Comparison of ENCODE assay signal across 8 cellular contexts in the genomic region with DNA sequence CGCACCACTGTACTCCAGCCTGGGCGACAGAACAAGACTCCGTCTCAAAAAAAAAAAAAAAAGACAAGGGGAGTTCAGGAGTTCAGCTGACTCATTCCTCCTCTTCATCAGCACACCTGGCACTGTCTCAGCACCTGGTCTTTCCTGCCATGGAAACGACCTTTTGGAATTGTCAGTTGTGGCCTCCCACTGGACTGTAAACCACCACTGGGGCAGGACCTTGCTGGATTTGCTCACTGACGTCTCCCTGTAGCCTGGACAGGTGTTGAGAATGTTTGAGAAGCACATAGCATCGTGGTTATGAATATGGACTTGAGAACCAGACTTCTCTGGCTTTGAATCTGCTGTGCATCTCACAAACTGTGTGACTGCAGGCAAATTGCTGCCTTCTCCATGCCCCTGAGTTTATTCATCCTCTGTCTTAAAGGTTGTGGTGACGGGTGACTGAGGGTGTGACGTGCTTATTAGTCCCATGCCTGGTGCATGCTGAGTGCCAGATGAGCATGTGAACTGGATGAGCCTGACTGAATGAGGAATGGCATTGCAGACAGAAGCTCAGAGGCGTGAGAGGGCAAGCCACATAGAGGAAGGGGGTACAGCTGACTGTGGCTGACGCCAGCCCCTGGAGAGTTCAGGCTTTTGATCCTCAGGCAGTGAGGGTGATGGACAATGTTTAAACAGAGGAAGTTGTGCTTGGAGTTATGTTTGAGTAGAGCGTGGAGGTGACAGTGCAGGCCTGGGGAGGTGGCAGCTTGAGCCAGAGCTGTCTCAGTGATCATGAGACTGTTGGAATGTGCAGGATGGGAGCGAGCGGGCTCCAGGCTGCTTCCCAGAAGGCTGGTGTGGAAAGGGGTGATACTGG. TPM values are rescaled to one million over a fixed set of nuclear protein-coding genes. Genes with fewer than 3 reads are reported as not detected.
DNase-seq lines count a peak whose midpoint lies in the region; ATAC-seq, FAIRE-seq and TF ChIP-seq lines count a peak whose summit lies in the region.

No MANE protein-coding gene starts in this region.

- no peak for FAIRE-seq in GM12878 (lab: Jason Lieb, UNC)

- H3K27ac ChIP-seq in AG04450 (ENCODE audit: low read depth, low read length): peak overlapping the region; percentile 21
- peak overlapping the region; percentile 72 for H3K27ac ChIP-seq in GM12878 (ENCODE audit: control insufficient read depth, insufficient read depth)
- peak overlapping the region; percentile 31 for H3K27ac ChIP-seq in mesenchymal stem cell (ENCODE audit: low read length, poor library complexity, severe bottlenecking)

- H4K91ac ChIP-seq in mesenchymal stem cell (ENCODE audit: low read length): no peak overlapping the region

- peaks cover 47% of the 10 kb centered on the region for H3K79me1 ChIP-seq in mesenchymal stem cell (replicated peaks; ENCODE audit: low read length, poor library complexity, severe bottlenecking)

- TF ChIP-seq EP300 in GM12878 (IDR thresholded peaks at IDR 0.05; ENCODE audit: borderline replicate concordance in 1 of 2, control insufficient read depth in 1 of 2, low read depth in 2 of 2, low read length in 2 of 2): no peak

- no peak overlapping the region for H2BK12ac ChIP-seq in mesenchymal stem cell (ENCODE audit: low read length in 2 of 2)

- no peaks in the 10 kb centered on the region for H3K36me3 ChIP-seq in GM12878 (ENCODE audit: control insufficient read depth in 2 of 2, insufficient read depth in 2 of 2, low read length in 1 of 2)
- H3K36me3 ChIP-seq in mesenchymal stem cell (ENCODE audit: control insufficient read depth in 1 of 2, insufficient read depth in 2 of 2, low read depth in 1 of 2, low read length in 2 of 2): peaks cover 13 to 30% of the 10 kb centered on the region in 2 experiments

- peaks cover 61% of the 10 kb centered on the region for H3K4me1 ChIP-seq in GM12878 (ENCODE audit: control insufficient read depth, insufficient read depth, low read length)
- H3K4me1 ChIP-seq in mesenchymal stem cell (ENCODE audit: control insufficient read depth, insufficient read depth, low read depth, low read length): peaks cover 46% of the 10 kb centered on the region

- WGBS in GM12878 (ENCODE audit: insufficient coverage, insufficient replicate concordance, low lambda C conversion rate, missing lambda C conversion rate): 64% methylated on average over 12 of the region's 13 CpGs
- 84% methylated on average over 13 of the region's 13 CpGs for WGBS in mesenchymal stem cell

- POLR2A ChIA-PET in AG04450 (lab: Yijun Ruan, JAX) (interaction anchor here (1.3 kb wide), 1 partner anchor 13 kb away, joined by 5 read pairs; the partner anchor contains the start of gene TOM1), GM12878 (lab: Charles Lee) (interaction anchor here (0.6 to 1.1 kb wide), 2 partner anchors 17 to 79 kb away, joined by 3 to 5 read pairs; no protein-coding TSS in a partner anchor)

- peaks cover 7% of the 10 kb centered on the region for H3K79me2 ChIP-seq in GM12878 (ENCODE audit: control insufficient read depth, insufficient read depth, low read length)

- H3K18ac ChIP-seq in mesenchymal stem cell (ENCODE audit: low read depth in 1 of 2, low read length in 2 of 2): no peak overlapping the region

- no peak for DNase-seq in AG04450 (ENCODE audit: low read depth, low spot score)
- DNase-seq in HT1080 (ENCODE audit: low read depth): peak; percentile 45
- no peak for DNase-seq in GM12878 (ENCODE audit: low read depth, low spot score)
- DNase-seq in mesenchymal stem cell: no peak
- DNase-seq in COLO829 (ENCODE audit: low spot score): no peak
- DNase-seq in stimulated activated CD4-positive, alpha-beta T cell treated with anti-CD3 and anti-CD28 coated beads, Interleukin-2, amount 100 ng/mL, for 24 hours: no peak

- H4K8ac ChIP-seq in mesenchymal stem cell (ENCODE audit: low read length): no peak overlapping the region

- TF ChIP-seq CTCF in AG04450 (IDR thresholded peaks at IDR 0.05; ENCODE audit: low read depth, low read length): no peak
- TF ChIP-seq CTCF in GM12878 (IDR thresholded peaks at IDR 0.05 in 2 of 3, conservative IDR thresholded peaks at IDR 0.05 in 1 of 3; ENCODE audit: control insufficient read depth in 2 of 3, extremely low read depth in 1 of 3, insufficient read depth in 1 of 3, low read depth in 3 of 3, low read length in 3 of 3): no peak

- intact Hi-C loops in GM12878 (cut with micrococcal nuclease; ENCODE audit: unreplicated experiment): no loop called here

- H2BK5ac ChIP-seq in mesenchymal stem cell (ENCODE audit: low read depth, low read length, poor library complexity, severe bottlenecking): peak overlapping the region; percentile 53

- CTCF ChIA-PET in AG04450 (lab: Charles Lee) (interaction anchor here (0.6 kb wide), 1 partner anchor 1170 kb away, joined by 6 read pairs; no protein-coding TSS in a partner anchor), GM12878 (lab: Yijun Ruan, JAX) (no interaction called here)

- H2AK5ac ChIP-seq in mesenchymal stem cell (ENCODE audit: low read length, severe bottlenecking): peak overlapping the region; percentile 21

- TF ChIP-seq RAD21 in GM12878 (IDR thresholded peaks at IDR 0.05; ENCODE audit: insufficient read depth, low read depth, low read length): no peak

- peak overlapping the region; percentile 35; the same call in 1 of the 2 replicates for H3K9ac ChIP-seq in GM12878 (ENCODE audit: control insufficient read depth, insufficient read depth, low read length)
- peak overlapping the region; percentile 45 for H3K9ac ChIP-seq in mesenchymal stem cell (ENCODE audit: low read length)

- H2AFZ ChIP-seq in GM12878 (ENCODE audit: control insufficient read depth, low read depth, low read length) (no peak overlapping the region), mesenchymal stem cell (ENCODE audit: low read depth, low read length) (no peak overlapping the region)

- H3K4ac ChIP-seq in mesenchymal stem cell (ENCODE audit: low read depth in 1 of 2, low read length in 2 of 2): no peak overlapping the region

- H3K27me3 ChIP-seq in AG04450 (ENCODE audit: control insufficient read depth, insufficient read depth, low read length): no peaks in the 10 kb centered on the region
- no peaks in the 10 kb centered on the region for H3K27me3 ChIP-seq in GM12878 (replicated peaks in 1 of 2; ENCODE audit: control insufficient read depth in 2 of 2, insufficient read depth in 2 of 2, low read length in 1 of 2)
- no peaks in the 10 kb centered on the region for H3K27me3 ChIP-seq in mesenchymal stem cell (ENCODE audit: control insufficient read depth in 1 of 2, insufficient read depth in 1 of 2, low read length in 2 of 2)

- no peak overlapping the region for H3K14ac ChIP-seq in mesenchymal stem cell (ENCODE audit: low read length in 2 of 2)

- no peak overlapping the region for H2BK15ac ChIP-seq in mesenchymal stem cell (ENCODE audit: low read depth, poor library complexity, severe bottlenecking)

- SMC1A ChIA-PET in GM12878 (lab: Charles Lee; ENCODE audit: uncharacterized antibody, unreplicated experiment): interaction anchor here (1.9 to 4.1 kb wide), 2 partner anchors 12 to 13 kb away, joined by 5 to 23 read pairs; partner anchors contain the start of gene TOM1

- BruUV-seq in GM12878 (replicated peaks; lab: Mats Ljungman, UMichigan): no TSS peak

- H3K4me2 ChIP-seq in GM12878 (ENCODE audit: control insufficient read depth, insufficient read depth) (peak overlapping the region; percentile 63), mesenchymal stem cell (ENCODE audit: low read length, poor library complexity, severe bottlenecking) (no peak overlapping the region)

- no peak overlapping the region for H3K23ac ChIP-seq in mesenchymal stem cell (ENCODE audit: low read length in 2 of 2)

- no peak overlapping the region for H2BK120ac ChIP-seq in mesenchymal stem cell (ENCODE audit: low read depth, low read length)

- ATAC-seq in GM12878 (no peak), GM18498 (IDR thresholded peaks at IDR 0.05; ENCODE audit: unreplicated experiment) (no peak), GM18873 (IDR thresholded peaks at IDR 0.05; ENCODE audit: low FRiP score, unreplicated experiment) (no peak)

- RAD21 ChIA-PET in GM12878 (lab: Charles Lee; ENCODE audit: unreplicated experiment): interaction anchor here (0.7 to 4.8 kb wide), 3 partner anchors 12 to 40 kb away, joined by 3 to 16 read pairs (median 11); partner anchors contain the start of gene TOM1

- in situ Hi-C loops in GM12878 (cut with MboI): no loop called here

- H3K9me3 ChIP-seq in AG04450 (ENCODE audit: control insufficient read depth, insufficient read depth, low read length) (no peaks in the 10 kb centered on the region; the same call in 1 of the 2 replicates), GM12878 (replicated peaks; ENCODE audit: control insufficient read depth, insufficient read depth, low read length) (no peaks in the 10 kb centered on the region), mesenchymal stem cell (ENCODE audit: control insufficient read depth, low read length) (no peaks in the 10 kb centered on the region)

- peaks cover 2% of the 10 kb centered on the region; the same call in 1 of the 2 replicates for H4K20me1 ChIP-seq in GM12878 (ENCODE audit: control insufficient read depth, insufficient read depth)

- no peak for TF ChIP-seq POLR2A in GM12878 (IDR thresholded peaks at IDR 0.05; ENCODE audit: low read depth, low read length)

- H3K4me3 ChIP-seq in AG04450 (ENCODE audit: low read depth, low read length): no peak overlapping the region
- no peak overlapping the region for H3K4me3 ChIP-seq in GM12878
- no peak overlapping the region for H3K4me3 ChIP-seq in mesenchymal stem cell (ENCODE audit: insufficient read depth in 1 of 2, low read depth in 1 of 2, low read length in 2 of 2)

RNA-seq across cellular contexts. Expression of gene TOM1, which starts 12.7 kb away (rescaled TPM):
- polyA plus RNA-seq in AG04450 (2011; rRNA removed) (40.0 and 57.2 TPM in 2 replicates), GM12878 (2011; rRNA removed) (32.2 and 64.6 TPM in 2 replicates), GM12878 (2014; fragmentation: Illumina TruSeq; extraction: Trizol) (33.0 and 60.6 TPM in 2 replicates), GM12878 (2014; fragmentation: Nextera tagmentation; extraction: Ambion mirVana) (1 to 10 TPM; 2.2 to 2.9 TPM), GM12878 (2014; rRNA removed) (40.5 and 43.3 TPM in 2 replicates), GM12878 (2016; fragmentation: Nextera tagmentation; extraction: Ambion mirVana) (10 to 100 TPM; 50.4 to 53.6 TPM)
- 75.6 and 111 TPM in 2 replicates for polyA minus RNA-seq in AG04450 (2011; rRNA and poly(A)+ RNA removed)
- total RNA-seq in HT1080 (2014; rRNA removed; shearing (Covaris generic)): 12.0 and 13.7 TPM in 2 replicates
- polyA plus RNA-seq in HT1080 (2015; cell fraction: cytosol; rRNA removed): 16.2 and 16.3 TPM in 2 replicates
- 18.5 and 20.5 TPM in 2 replicates for polyA plus RNA-seq in HT1080 (2015; cell fraction: nucleus; rRNA removed)
- 124 and 147 TPM in 2 replicates for total RNA-seq in GM12878 (2013; cell fraction: nucleolus; rRNA removed)
- total RNA-seq in GM12878 (2014; rRNA removed) (33.5 and 37.3 TPM in 2 replicates), GM12878 (2014; rRNA removed; fragmentation: Illumina TruSeq; extraction: Trizol) (17.3 and 18.2 TPM in 2 replicates), GM12878 (2021) (36.4 and 37.9 TPM in 2 replicates)
- polyA plus RNA-seq in GM12878 (2011; ENCODE audit: low read depth): 23.4 TPM
- 77.4 and 79.3 TPM in 2 replicates for polyA plus RNA-seq in GM12878 (2011; cell fraction: cytosol; rRNA removed)
- polyA plus RNA-seq in GM12878 (2011; cell fraction: nucleus; rRNA removed): 95.7 and 99.1 TPM in 2 replicates
- polyA plus RNA-seq in GM12878 (2012): 31.1 and 35.7 TPM in 2 replicates
- polyA minus RNA-seq in GM12878 (2011; rRNA and poly(A)+ RNA removed): 112 and 113 TPM in 2 replicates
- 20.8 and 21.0 TPM in 2 replicates for polyA minus RNA-seq in GM12878 (2011; cell fraction: cytosol; rRNA and poly(A)+ RNA removed)
- polyA minus RNA-seq in GM12878 (2011; cell fraction: nucleus; rRNA and poly(A)+ RNA removed): 51.9 and 56.4 TPM in 2 replicates
- 48.3 TPM for polyA plus RNA-seq in mesenchymal stem cell (2013, experiment 1 of 2)
- polyA plus RNA-seq in mesenchymal stem cell (2013, experiment 2 of 2): 46.7 TPM

RNA-seq across cellular contexts. Expression of gene HMGXB4, which starts 55.1 kb away (rescaled TPM):
- polyA plus RNA-seq in AG04450 (2011; rRNA removed) (22.1 and 30.4 TPM in 2 replicates), GM12878 (2011; rRNA removed) (36.2 and 44.4 TPM in 2 replicates), GM12878 (2014; fragmentation: Illumina TruSeq; extraction: Trizol) (32.9 and 39.5 TPM in 2 replicates), GM12878 (2014; fragmentation: Nextera tagmentation; extraction: Ambion mirVana) (10 to 100 TPM; 32.1 to 44.5 TPM), GM12878 (2014; rRNA removed) (17.2 and 20.4 TPM in 2 replicates), GM12878 (2016; fragmentation: Nextera tagmentation; extraction: Ambion mirVana) (10 to 100 TPM; 21.0 to 23.8 TPM)
- polyA minus RNA-seq in AG04450 (2011; rRNA and poly(A)+ RNA removed): 28.6 and 38.3 TPM in 2 replicates
- 12.6 and 13.9 TPM in 2 replicates for total RNA-seq in HT1080 (2014; rRNA removed; shearing (Covaris generic))
- polyA plus RNA-seq in HT1080 (2015; cell fraction: cytosol; rRNA removed): 23.7 and 37.4 TPM in 2 replicates
- polyA plus RNA-seq in HT1080 (2015; cell fraction: nucleus; rRNA removed): 50.3 and 53.0 TPM in 2 replicates
- total RNA-seq in GM12878 (2013; cell fraction: nucleolus; rRNA removed): 113 and 123 TPM in 2 replicates
- total RNA-seq in GM12878 (2014; rRNA removed) (15.5 and 17.1 TPM in 2 replicates), GM12878 (2014; rRNA removed; fragmentation: Illumina TruSeq; extraction: Trizol) (22.2 and 23.9 TPM in 2 replicates), GM12878 (2021) (24.9 and 26.1 TPM in 2 replicates)
- 10.4 TPM for polyA plus RNA-seq in GM12878 (2011; ENCODE audit: low read depth)
- polyA plus RNA-seq in GM12878 (2011; cell fraction: cytosol; rRNA removed): 16.3 and 18.0 TPM in 2 replicates
- polyA plus RNA-seq in GM12878 (2011; cell fraction: nucleus; rRNA removed): 27.4 and 31.0 TPM in 2 replicates
- polyA plus RNA-seq in GM12878 (2012): 14.7 and 17.1 TPM in 2 replicates
- polyA minus RNA-seq in GM12878 (2011; rRNA and poly(A)+ RNA removed): 51.0 and 52.7 TPM in 2 replicates
- 10.6 and 11.3 TPM in 2 replicates for polyA minus RNA-seq in GM12878 (2011; cell fraction: cytosol; rRNA and poly(A)+ RNA removed)
- polyA minus RNA-seq in GM12878 (2011; cell fraction: nucleus; rRNA and poly(A)+ RNA removed): 34.0 and 57.1 TPM in 2 replicates
- polyA plus RNA-seq in mesenchymal stem cell (2013, experiment 1 of 2): 22.0 TPM
- polyA plus RNA-seq in mesenchymal stem cell (2013, experiment 2 of 2): 22.4 TPM

Comparison
In these comparisons a context has a peak if more than half of its experiments do, and no peak if none do; other contexts are left out.
1. H3K27ac ChIP-seq: peak in every context shown above with its lines; median percentile 72 in GM12878; 31 in mesenchymal stem cell; 21 in AG04450.